ENCODE assay signal across 27 cellular contexts in the genomic region with DNA sequence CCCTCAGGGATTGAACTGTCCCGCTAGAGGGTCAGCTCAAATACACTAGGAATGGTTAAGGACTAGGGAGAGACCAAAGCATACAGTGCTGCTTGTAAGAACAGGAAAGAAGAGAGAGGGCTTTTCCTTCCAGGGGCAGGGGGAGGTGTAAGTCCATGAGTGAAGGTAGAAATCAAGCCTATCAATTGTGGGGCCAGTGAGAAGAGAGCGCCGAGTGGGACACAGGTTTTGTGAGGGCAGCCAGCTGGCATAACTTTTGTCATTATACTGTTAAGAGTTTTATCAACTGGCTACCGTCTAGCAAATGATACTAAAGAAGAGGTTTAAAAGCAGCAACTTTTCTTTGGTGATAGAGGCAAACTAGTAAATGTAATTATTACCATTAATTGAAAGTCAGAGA.
"Had no signal": no experiment of that assay in that cellular context is flagged by ENCODE, and none has a peak within 500 bp of the region (broad histone marks: within the 10 kb centered on the region; RNA-seq: fewer than 3 reads in every experiment).

No MANE protein-coding gene starts in this region.

- H3K36me3 Mint-ChIP-seq: activated naive CD4-positive, alpha-beta T cell treated with anti-CD3 and anti-CD28 coated beads, Interleukin-2, amount 50 U/mL, for 72 hours had no signal

- H3K27ac Mint-ChIP-seq: activated CD8-positive, alpha-beta T cell treated with anti-CD3 and anti-CD28 coated beads, Interleukin-2, amount 10 ng/mL, durations not matched to agents 7 days and 5 days; activated naive CD4-positive, alpha-beta T cell treated with anti-CD3 and anti-CD28 coated beads, Interleukin-2, amount 50 U/mL, for 72 hours; activated naive CD8-positive, alpha-beta T cell treated with anti-CD3 and anti-CD28 coated beads, Interleukin-2, amount 50 U/mL, for 24 hours; T-helper 1 cell treated with Interleukin-12 subunit alpha and Interleukin-12 subunit beta and Interleukin-4 antibody, amounts not matched to agents 30 μg/mL and 1 μg/mL, for 36 hours had no signal

- H3K9me3 Mint-ChIP-seq: activated naive CD4-positive, alpha-beta T cell treated with anti-CD3 and anti-CD28 coated beads, Interleukin-2, amount 50 U/mL, for 72 hours; activated naive CD8-positive, alpha-beta T cell treated with anti-CD3 and anti-CD28 coated beads, Interleukin-2, amount 50 U/mL, for 24 hours; T-helper 1 cell treated with Interleukin-12 subunit alpha and Interleukin-12 subunit beta and Interleukin-4 antibody, amounts not matched to agents 30 μg/mL and 1 μg/mL, for 36 hours had no signal

- H3K27me3 ChIP-seq: brain microvascular endothelial cell, SJSA1 had no signal

- H3K27me3 Mint-ChIP-seq: activated naive CD8-positive, alpha-beta T cell treated with anti-CD3 and anti-CD28 coated beads, Interleukin-2, amount 50 U/mL, for 24 hours had no signal

- H3K27ac ChIP-seq: brain microvascular endothelial cell, SJSA1 had no signal

- DNase-seq: activated CD4-positive, alpha-beta T cell treated with anti-CD3 and anti-CD28 coated beads for 48 hours; activated CD4-positive, alpha-beta T cell treated with anti-CD3 and anti-CD28 coated beads, Interleukin-2, amount 50 U/mL, for 4 hours; activated CD4-positive, CD25-positive, alpha-beta regulatory T cell treated with anti-CD3 and anti-CD28 coated beads, Interleukin-2, amount 50 U/mL, for 72 hours; activated CD8-positive, alpha-beta memory T cell treated with anti-CD3 and anti-CD28 coated beads, Interleukin-2, amount 50 U/mL, for 48 hours; activated CD8-positive, alpha-beta T cell treated with anti-CD3 and anti-CD28 coated beads, Interleukin-2, amount 10 ng/mL, durations not matched to agents 7 days and 5 days; activated naive CD8-positive, alpha-beta T cell treated with anti-CD3 and anti-CD28 coated beads, Interleukin-2, amount 50 U/mL, for 24 hours; activated T-cell treated with anti-CD3 and anti-CD28 coated beads, Interleukin-2, amount 50 U/mL, for 1 hour; amygdala; brain microvascular endothelial cell; Kasumi-1; KBM-7; NCI-H1105 treated with DMSO at 0.1 percent for 48 hours; NCI-H1436 treated with DMSO at 0.1 percent for 48 hours; NCI-H187; NCI-H2081; NCI-H510A treated with DMSO at 0.1 percent for 48 hours; NCI-H69; NK-92 treated with Interleukin-12 subunit alpha and Interleukin-12 subunit beta, amount 100 ng/mL, for 24 hours; OCI-M1; RPMI8226; SHP77; SW 1271 had no signal

- H3K4me1 Mint-ChIP-seq: activated naive CD8-positive, alpha-beta T cell treated with anti-CD3 and anti-CD28 coated beads, Interleukin-2, amount 50 U/mL, for 24 hours had no signal

- H3K4me3 Mint-ChIP-seq: activated CD8-positive, alpha-beta T cell treated with anti-CD3 and anti-CD28 coated beads, Interleukin-2, amount 10 ng/mL, durations not matched to agents 7 days and 5 days; activated naive CD8-positive, alpha-beta T cell treated with anti-CD3 and anti-CD28 coated beads, Interleukin-2, amount 50 U/mL, for 24 hours; T-helper 1 cell treated with Interleukin-12 subunit alpha and Interleukin-12 subunit beta and Interleukin-4 antibody, amounts not matched to agents 30 μg/mL and 1 μg/mL, for 36 hours had no signal

- H3K36me3 ChIP-seq: SJSA1 had no signal

- H3K9me3 ChIP-seq: SJSA1 had no signal

- ATAC-seq: activated CD8-positive, alpha-beta T cell treated with anti-CD3 and anti-CD28 coated beads, Interleukin-2, amount 10 ng/mL, durations not matched to agents 7 days and 5 days; activated naive CD4-positive, alpha-beta T cell treated with anti-CD3 and anti-CD28 coated beads, Interleukin-2, amount 50 U/mL, for 72 hours; activated naive CD8-positive, alpha-beta T cell treated with anti-CD3 and anti-CD28 coated beads, Interleukin-2, amount 50 U/mL, for 24 hours; Panc1; SK-N-SH treated with all-trans-retinoic acid at 6 μM for 48 hours had no signal

- H3K4me3 ChIP-seq: SJSA1 had no signal

- H3K4me1 ChIP-seq: SJSA1 had no signal
